26 cellular contexts compared by ENCODE assay signal in genomic region chr2:53331667-53332066, GRCh38.
"Had no signal": no experiment of that assay in that cellular context is flagged by ENCODE, and none has a peak within 500 bp of the region (broad histone marks: within the 10 kb centered on the region; RNA-seq: fewer than 3 reads in every experiment).

No MANE protein-coding gene starts in this region.

- H3K4me1 ChIP-seq: adrenal gland, colonic mucosa, esophagus squamous epithelium, gastroesophageal sphincter had no signal

- H3K27me3 ChIP-seq: adrenal gland, body of pancreas, colonic mucosa, esophagus squamous epithelium, gastroesophageal sphincter had no signal

- ATAC-seq: activated CD4-positive, alpha-beta T cell treated with anti-CD3 and anti-CD28 coated beads for 36 hours; activated CD8-positive, alpha-beta memory T cell treated with anti-CD3 and anti-CD28 coated beads, Interleukin-2, amount 10 ng/mL, durations not matched to agents 7 days and 5 days; activated CD8-positive, alpha-beta T cell treated with anti-CD3 and anti-CD28 coated beads, Interleukin-2, amount 10 ng/mL, durations not matched to agents 7 days and 5 days; activated naive CD8-positive, alpha-beta T cell treated with anti-CD3 and anti-CD28 coated beads, Interleukin-2, amount 50 U/mL, for 24 hours; body of pancreas; gastroesophageal sphincter had no signal

- DNase-seq: activated CD4-positive, alpha-beta memory T cell treated with anti-CD3 and anti-CD28 coated beads for 36 hours; activated CD4-positive, alpha-beta T cell treated with anti-CD3 and anti-CD28 coated beads for 36 hours; activated CD4-positive, alpha-beta T cell treated with anti-CD3 and anti-CD28 coated beads, Interleukin-2, amount 10 ng/mL, durations not matched to agents 24 days and 14 days; activated CD4-positive, CD25-positive, alpha-beta regulatory T cell; activated CD4-positive, CD25-positive, alpha-beta regulatory T cell treated with anti-CD3 and anti-CD28 coated beads, Interleukin-2, amount 50 U/mL, for 72 hours; activated CD8-positive, alpha-beta memory T cell treated with anti-CD3 and anti-CD28 coated beads, Interleukin-2, amount 10 ng/mL, durations not matched to agents 7 days and 5 days; activated CD8-positive, alpha-beta memory T cell treated with anti-CD3 and anti-CD28 coated beads, Interleukin-2, amount 50 U/mL, for 4 hours; activated CD8-positive, alpha-beta T cell treated with anti-CD3 and anti-CD28 coated beads, Interleukin-2, amount 10 ng/mL, durations not matched to agents 7 days and 5 days; activated effector memory CD4-positive, alpha-beta T cell treated with anti-CD3 and anti-CD28 coated beads, Interleukin-2, amount 50 U/mL, for 16 hours; activated naive CD4-positive, alpha-beta T cell treated with anti-CD3 and anti-CD28 coated beads for 36 hours; activated naive CD8-positive, alpha-beta T cell treated with anti-CD3 and anti-CD28 coated beads for 36 hours; activated naive CD8-positive, alpha-beta T cell treated with anti-CD3 and anti-CD28 coated beads, Interleukin-2, amount 50 U/mL, for 24 hours; activated T-cell treated with anti-CD3 and anti-CD28 coated beads, Interleukin-2, amount 50 U/mL, for 1 hour; activated T-cell treated with anti-CD3 and anti-CD28 coated beads, Interleukin-2, amount 50 U/mL, for 48 hours; adrenal gland; amygdala; aorta; body of pancreas; caudate nucleus; colonic mucosa; effector CD8-positive, alpha-beta T cell; esophagus squamous epithelium; foreskin melanocyte; T-helper 2 cell had no signal

- H3K4me3 ChIP-seq: adrenal gland, body of pancreas, colonic mucosa, esophagus squamous epithelium, gastroesophageal sphincter had no signal

- H3K9me3 ChIP-seq: adrenal gland, body of pancreas, colonic mucosa, esophagus squamous epithelium, gastroesophageal sphincter had no signal

- H3K36me3 ChIP-seq: adrenal gland, colonic mucosa, esophagus squamous epithelium, gastroesophageal sphincter had no signal

- H3K27ac ChIP-seq: adrenal gland, body of pancreas, colonic mucosa, epithelial cell of prostate, esophagus squamous epithelium, gastroesophageal sphincter had no signal
